ENCODE assay signal across 15 cellular contexts in genomic region chr18:8806105-8806797, GRCh38.
DNase-seq lines count a peak whose midpoint lies in the region; ATAC-seq, FAIRE-seq and TF ChIP-seq lines count a peak whose summit lies in the region.
"Had no signal": no experiment of that assay in that cellular context is flagged by ENCODE, and none has a peak within 500 bp of the region (broad histone marks: within the 10 kb centered on the region; RNA-seq: fewer than 3 reads in every experiment).

No MANE protein-coding gene starts in this region.

- H2AK5ac ChIP-seq in mesenchymal stem cell (ENCODE audit: low read length, severe bottlenecking) = peak overlapping the region; percentile 23

- no peak overlapping the region for H3K14ac ChIP-seq in mesenchymal stem cell (ENCODE audit: low read length in 2 of 2)

- H3K9me3 ChIP-seq in right atrium auricular region = no peaks in the 10 kb centered on the region
- no peaks in the 10 kb centered on the region for H3K9me3 ChIP-seq in mesenchymal stem cell (ENCODE audit: control insufficient read depth, low read length)
- no peaks in the 10 kb centered on the region for H3K9me3 ChIP-seq in small intestine (ENCODE audit: control insufficient read depth, low read depth)

- intact Hi-C loops in cardiac septum (cut with DNase I) = no loop called here

- H2AFZ ChIP-seq in mesenchymal stem cell (ENCODE audit: low read depth, low read length) = no peak overlapping the region

- no peak overlapping the region for H3K23ac ChIP-seq in mesenchymal stem cell (ENCODE audit: low read length in 2 of 2)

- peaks cover 9% of the 10 kb centered on the region for H3K79me1 ChIP-seq in mesenchymal stem cell (replicated peaks; ENCODE audit: low read length, poor library complexity, severe bottlenecking)

- no peak overlapping the region for H3K27ac ChIP-seq in right atrium auricular region
- peak overlapping the region; percentile 39 for H3K27ac ChIP-seq in mesenchymal stem cell (ENCODE audit: low read length, poor library complexity, severe bottlenecking)
- no peak overlapping the region for H3K27ac ChIP-seq in small intestine (ENCODE audit: low read depth in 1 of 2, low read length in 1 of 2)
- H3K27ac ChIP-seq: 22Rv1 had no signal

- no peak overlapping the region for H2BK120ac ChIP-seq in mesenchymal stem cell (ENCODE audit: low read depth, low read length)

- no peak overlapping the region for H3K4ac ChIP-seq in mesenchymal stem cell (ENCODE audit: low read depth in 1 of 2, low read length in 2 of 2)

- no peak for ATAC-seq in GM18907 (IDR thresholded peaks at IDR 0.05; ENCODE audit: unreplicated experiment)
- ATAC-seq: CD8-positive, alpha-beta T cell had no signal

- WGBS in mesenchymal stem cell = 98% methylated on average over 4 of the region's 6 CpGs
- whole genome bisulfite sequencing in small intestine, 3 donors = 56 to 82% (median 64%) methylated on average over 6 of the region's 6 CpGs

- H3K4me1 ChIP-seq in right atrium auricular region (no peaks in the 10 kb centered on the region), mesenchymal stem cell (ENCODE audit: control insufficient read depth, insufficient read depth, low read depth, low read length) (peaks cover 21% of the 10 kb centered on the region), small intestine (ENCODE audit: control insufficient read depth in 2 of 2, insufficient read depth in 1 of 2, low read depth in 1 of 2, low read length in 1 of 2) (peaks cover 4 to 8% of the 10 kb centered on the region in 2 donors)

- no peak overlapping the region for H2BK12ac ChIP-seq in mesenchymal stem cell (ENCODE audit: low read length in 2 of 2)

- no peak overlapping the region for H4K8ac ChIP-seq in mesenchymal stem cell (ENCODE audit: low read length)

- H2BK5ac ChIP-seq in mesenchymal stem cell (ENCODE audit: low read depth, low read length, poor library complexity, severe bottlenecking) = no peak overlapping the region

- H2BK15ac ChIP-seq in mesenchymal stem cell (ENCODE audit: low read depth, poor library complexity, severe bottlenecking) = no peak overlapping the region

- H3K36me3 ChIP-seq in right atrium auricular region (no peaks in the 10 kb centered on the region), mesenchymal stem cell (ENCODE audit: control insufficient read depth in 1 of 2, insufficient read depth in 2 of 2, low read depth in 1 of 2, low read length in 2 of 2) (peaks cover 41 to 95% of the 10 kb centered on the region in 2 experiments), small intestine (ENCODE audit: control insufficient read depth in 2 of 2, insufficient read depth in 2 of 2, low read length in 2 of 2) (no peaks in the 10 kb centered on the region)

- H3K18ac ChIP-seq in mesenchymal stem cell (ENCODE audit: low read depth in 1 of 2, low read length in 2 of 2) = no peak overlapping the region

- H3K27me3 ChIP-seq in right atrium auricular region = no peaks in the 10 kb centered on the region
- H3K27me3 ChIP-seq in mesenchymal stem cell (ENCODE audit: control insufficient read depth in 1 of 2, insufficient read depth in 1 of 2, low read length in 2 of 2) = no peaks in the 10 kb centered on the region
- H3K27me3 ChIP-seq in small intestine (ENCODE audit: control insufficient read depth in 2 of 2, insufficient read depth in 2 of 2, low read length in 2 of 2) = no peaks in the 10 kb centered on the region

- peak; percentile 47 for DNase-seq in cardiac septum (ENCODE audit: low spot score)
- no peak for DNase-seq in right atrium auricular region (ENCODE audit: low spot score)
- peak; percentile 17 for DNase-seq in SW480 (ENCODE audit: low spot score)
- no peak for DNase-seq in mesenchymal stem cell
- DNase-seq in small intestine = peak; percentile 37
- DNase-seq in 8988T = no peak
- no peak for DNase-seq in SKM-1 treated with dmso at 0.1 percent for 144 hours (lab: John Stamatoyannopoulos, UW; ENCODE audit: unreplicated experiment)
- DNase-seq: CD8-positive, alpha-beta T cell; COR-L47; DMS53; GF-D8; HCEC 1CT; HFFc6 had no signal

- H3K4me2 ChIP-seq in mesenchymal stem cell (ENCODE audit: low read length, poor library complexity, severe bottlenecking) = no peak overlapping the region

- H3K4me3 ChIP-seq in right atrium auricular region = no peak overlapping the region
- H3K4me3 ChIP-seq in mesenchymal stem cell (ENCODE audit: insufficient read depth in 1 of 2, low read depth in 1 of 2, low read length in 2 of 2) = no peak overlapping the region
- H3K4me3 ChIP-seq in small intestine (ENCODE audit: low read depth in 1 of 2, low read length in 2 of 2) = no peak overlapping the region

- no peak for TF ChIP-seq CTCF in right atrium auricular region (IDR thresholded peaks at IDR 0.05)

- H4K91ac ChIP-seq in mesenchymal stem cell (ENCODE audit: low read length) = no peak overlapping the region

- no peak overlapping the region for H3K9ac ChIP-seq in mesenchymal stem cell (ENCODE audit: low read length)

- FAIRE-seq in small intestine (lab: Jason Lieb, UNC) = no peak

Comparison
In these comparisons a context has a peak if more than half of its experiments do, and no peak if none do; other contexts are left out.
1. DNase-seq: peak in cardiac septum (single experiment), SW480 (single experiment) and small intestine (single experiment); none in right atrium auricular region (single experiment), mesenchymal stem cell (single experiment), 8988T (single experiment) and SKM-1 treated with dmso at 0.1 percent for 144 hours (single experiment).